ENCODE assay signal across 31 cellular contexts in genomic region chrX:2360731-2361130, GRCh38.
DNase-seq lines count a peak whose midpoint lies in the region; ATAC-seq and TF ChIP-seq lines count a peak whose summit lies in the region.
"Had no signal": no experiment of that assay in that cellular context is flagged by ENCODE, and none has a peak within 500 bp of the region (broad histone marks: within the 10 kb centered on the region; RNA-seq: fewer than 3 reads in every experiment).

No MANE protein-coding gene starts in this region.

- no peak overlapping the region for H2AK5ac ChIP-seq in H9 (ENCODE audit: insufficient read length, low read length)

- CTCF ChIA-PET in A673 (lab: Charles Lee) = no interaction called here

- no peak overlapping the region for H4K8ac ChIP-seq in H9 (replicated peaks; ENCODE audit: insufficient read length, low read depth, low read length)

- POLR2A ChIA-PET in A673 (lab: Charles Lee; ENCODE audit: low non-redundant PET) = no interaction called here

- H3K36me3 ChIP-seq in brain microvascular endothelial cell (replicated peaks) = no peaks in the 10 kb centered on the region
- no peaks in the 10 kb centered on the region for H3K36me3 ChIP-seq in A673 (ENCODE audit: insufficient read depth, low read length, poor library complexity, severe bottlenecking)
- no peaks in the 10 kb centered on the region for H3K36me3 ChIP-seq in vagina
- H3K36me3 ChIP-seq: neural progenitor cell, right lobe of liver had no signal

- peak; percentile 22; the same call in 1 of the 3 replicates for TF ChIP-seq CTCF in H9 (conservative IDR thresholded peaks at IDR 0.05)
- peak; percentile 16 for TF ChIP-seq CTCF in brain microvascular endothelial cell (IDR thresholded peaks at IDR 0.05; ENCODE audit: low read depth, low read length, missing control alignments)
- peak; percentile 8 for TF ChIP-seq CTCF in foreskin keratinocyte (conservative IDR thresholded peaks at IDR 0.05)
- TF ChIP-seq CTCF in A673 (conservative IDR thresholded peaks at IDR 0.05; ENCODE audit: low read depth, low read length) = no peak
- no peak for TF ChIP-seq CTCF in vagina (IDR thresholded peaks at IDR 0.05)

- WGBS in H9 (ENCODE audit: extremely low coverage, insufficient read length, low lambda C conversion rate) = no CpG with 5 or more reads among the region's 9 CpGs

- no peak overlapping the region for H3K9ac ChIP-seq in H9 (ENCODE audit: extremely low read depth, insufficient read length, low read length)
- H3K9ac ChIP-seq: neural progenitor cell had no signal

- H3K27me3 ChIP-seq in H9 (ENCODE audit: insufficient read depth, low read length) = no peaks in the 10 kb centered on the region
- no peaks in the 10 kb centered on the region for H3K27me3 ChIP-seq in brain microvascular endothelial cell (replicated peaks)
- H3K27me3 ChIP-seq in foreskin keratinocyte = no peaks in the 10 kb centered on the region
- no peaks in the 10 kb centered on the region for H3K27me3 ChIP-seq in A673 (replicated peaks; ENCODE audit: insufficient read depth, low read depth, low read length, poor library complexity)
- no peaks in the 10 kb centered on the region for H3K27me3 ChIP-seq in vagina
- H3K27me3 ChIP-seq: hepatocyte, neural progenitor cell, right lobe of liver had no signal

- no peak overlapping the region for H2BK15ac ChIP-seq in H9 (ENCODE audit: low read depth, low read length)

- peaks cover 21 to 37% (median 27%) of the 10 kb centered on the region in 3 experiments for H3K36me3 Mint-ChIP-seq in H9 (ENCODE audit: insufficient read depth in 1 of 3, low read depth in 3 of 3)
- H3K36me3 Mint-ChIP-seq: stimulated activated effector memory CD8-positive, alpha-beta T cell treated with anti-CD3 and anti-CD28 coated beads, Interleukin-12 subunit alpha, Interleukin-12 subunit beta, amount 100 ng/mL, for 72 hours had no signal

- peaks cover 2% of the 10 kb centered on the region; the same call in 1 of the 2 replicates for H3K79me2 ChIP-seq in H9 (ENCODE audit: insufficient read depth, low read length)
- H3K79me2 ChIP-seq: hepatocyte had no signal

- H3K56ac ChIP-seq in H9 (ENCODE audit: insufficient read length, low read depth, low read length) = no peak overlapping the region

- no peak overlapping the region for H2AFZ ChIP-seq in H9 (ENCODE audit: low read length)
- H2AFZ ChIP-seq: hepatocyte, neural progenitor cell had no signal

- H3K18ac ChIP-seq in H9 (ENCODE audit: insufficient read length, low read depth, low read length) = no peak overlapping the region

- intact Hi-C loops in A673 (cut with micrococcal nuclease; ENCODE audit: unreplicated experiment) = no loop called here
- intact Hi-C loops in vagina (cut with DNase I) = no loop called here

- H3K23me2 ChIP-seq in H9 (ENCODE audit: insufficient read length, low read depth, low read length, poor library complexity, severe bottlenecking) = no peaks in the 10 kb centered on the region

- H3K14ac ChIP-seq in H9 (ENCODE audit: insufficient read depth, low read length) = no peak overlapping the region

- H2BK120ac ChIP-seq in H9 (ENCODE audit: low read depth, low read length, poor library complexity, severe bottlenecking) = no peak overlapping the region

- BruUV-seq in A673 (replicated peaks; lab: Mats Ljungman, UMichigan) = no TSS peak

- in situ Hi-C loops in brain microvascular endothelial cell (cut with HindIII; ENCODE audit: low pct_ligation_motif_present, low sequenced_read_pairs) = no loop called here

- no peak overlapping the region for H3K4me2 ChIP-seq in H9 (ENCODE audit: insufficient read depth, insufficient read length, low read length)
- H3K4me2 ChIP-seq: hepatocyte, neural progenitor cell had no signal

- no peaks in the 10 kb centered on the region for H3K9me3 ChIP-seq in H9 (ENCODE audit: control insufficient read depth, low read depth, low read length)
- H3K9me3 ChIP-seq in A673 (ENCODE audit: low read depth, low read length, poor library complexity, severe bottlenecking) = no peaks in the 10 kb centered on the region
- H3K9me3 ChIP-seq in vagina = no peaks in the 10 kb centered on the region
- H3K9me3 ChIP-seq: right lobe of liver had no signal

- no peak overlapping the region; a peak in 1 of 5 replicates for H3K4me3 Mint-ChIP-seq in H9
- H3K4me3 Mint-ChIP-seq: activated CD8-positive, alpha-beta T cell treated with anti-CD3 and anti-CD28 coated beads for 36 hours; activated naive CD8-positive, alpha-beta T cell; neural progenitor cell; stimulated activated effector memory CD8-positive, alpha-beta T cell treated with anti-CD3 and anti-CD28 coated beads, Interleukin-12 subunit alpha, Interleukin-12 subunit beta, amount 100 ng/mL, for 72 hours; type B pancreatic cell had no signal

- no peaks in the 10 kb centered on the region for H3K27me3 Mint-ChIP-seq in H9 (ENCODE audit: low read depth)
- H3K27me3 Mint-ChIP-seq: activated CD8-positive, alpha-beta T cell treated with anti-CD3 and anti-CD28 coated beads for 36 hours; activated naive CD8-positive, alpha-beta T cell; type B pancreatic cell had no signal

- no peak overlapping the region for H3T11ph ChIP-seq in H9 (ENCODE audit: low read length)

- peaks cover 3% of the 10 kb centered on the region for H3K79me1 ChIP-seq in H9 (ENCODE audit: insufficient read depth, low read depth, low read length, poor library complexity, severe bottlenecking)

- no peak overlapping the region for H4K5ac ChIP-seq in H9 (ENCODE audit: insufficient read length, low read depth, low read length)

- ATAC-seq in foreskin keratinocyte = no peak
- ATAC-seq: activated CD8-positive, alpha-beta T cell treated with anti-CD3 and anti-CD28 coated beads for 36 hours; esophagus mucosa; left lobe of liver; stimulated activated effector memory CD8-positive, alpha-beta T cell treated with anti-CD3 and anti-CD28 coated beads, Interleukin-12 subunit alpha, Interleukin-12 subunit beta, amount 100 ng/mL, for 72 hours had no signal

- H3K4me1 ChIP-seq in H9 (ENCODE audit: insufficient read depth, low read length) = no peaks in the 10 kb centered on the region
- H3K4me1 ChIP-seq in foreskin keratinocyte = no peaks in the 10 kb centered on the region
- H3K4me1 ChIP-seq in A673 (ENCODE audit: insufficient read depth, low read length, poor library complexity, severe bottlenecking) = no peaks in the 10 kb centered on the region
- no peaks in the 10 kb centered on the region for H3K4me1 ChIP-seq in vagina
- H3K4me1 ChIP-seq: right lobe of liver had no signal

- H2BK12ac ChIP-seq in H9 (ENCODE audit: insufficient read length, low read depth, low read length) = no peak overlapping the region

- H4K91ac ChIP-seq in H9 (ENCODE audit: insufficient read length, low read depth, low read length) = no peak overlapping the region

- no peaks in the 10 kb centered on the region for H4K20me1 ChIP-seq in H9 (ENCODE audit: control insufficient read depth, insufficient read depth, insufficient read length)

- H3K23ac ChIP-seq in H9 (ENCODE audit: insufficient read length, low read depth, low read length) = no peak overlapping the region

- no peak overlapping the region for H2BK5ac ChIP-seq in H9 (ENCODE audit: insufficient read length, low read length)

- H3K4ac ChIP-seq in H9 (ENCODE audit: low read depth, low read length) = no peak overlapping the region

- peaks cover 5 to 6% of the 10 kb centered on the region in 2 experiments for H3K4me1 Mint-ChIP-seq in H9
- H3K4me1 Mint-ChIP-seq: stimulated activated effector memory CD8-positive, alpha-beta T cell treated with anti-CD3 and anti-CD28 coated beads, Interleukin-12 subunit alpha, Interleukin-12 subunit beta, amount 100 ng/mL, for 72 hours had no signal

- no peak for TF ChIP-seq POLR2A in vagina (IDR thresholded peaks at IDR 0.05)

- H3K27ac Mint-ChIP-seq in H9 = no peak overlapping the region
- H3K27ac Mint-ChIP-seq: activated CD8-positive, alpha-beta T cell treated with anti-CD3 and anti-CD28 coated beads for 36 hours; activated naive CD8-positive, alpha-beta T cell; activated T-helper 2 cell treated with anti-CD3 and anti-CD28 coated beads, Interferon-gamma antibody, Interleukin-2, Interleukin-4, amounts not matched to agents 10 μg/mL and 5 μg/mL and 100 μg/mL, durations not matched to agents 14 hours and 24 hours and 36 hours; neural progenitor cell; stimulated activated effector memory CD8-positive, alpha-beta T cell treated with anti-CD3 and anti-CD28 coated beads, Interleukin-12 subunit alpha, Interleukin-12 subunit beta, amount 100 ng/mL, for 72 hours; type B pancreatic cell had no signal

- H3K4me3 ChIP-seq in brain microvascular endothelial cell (ENCODE audit: low read depth, low read length) (no peak overlapping the region), A673 (ENCODE audit: low read depth, low read length, poor library complexity, severe bottlenecking) (no peak overlapping the region), vagina (no peak overlapping the region)
- H3K4me3 ChIP-seq: hepatocyte, neural progenitor cell, right lobe of liver had no signal

- no peak overlapping the region for H3K27ac ChIP-seq in H9 (ENCODE audit: insufficient read length, low read depth, low read length)
- H3K27ac ChIP-seq in brain microvascular endothelial cell = no peak overlapping the region
- no peak overlapping the region for H3K27ac ChIP-seq in foreskin keratinocyte
- no peak overlapping the region for H3K27ac ChIP-seq in A673 (ENCODE audit: low read depth, low read length, poor library complexity, severe bottlenecking)
- no peak overlapping the region for H3K27ac ChIP-seq in vagina
- H3K27ac ChIP-seq: hepatocyte, neural progenitor cell, right lobe of liver, RWPE1 had no signal

- peaks cover 10% of the 10 kb centered on the region in 2 experiments; a peak in 4 of 5 replicates for H3K9me3 Mint-ChIP-seq in H9

- DNase-seq in H9 (no peak), brain microvascular endothelial cell (peak; percentile 32), foreskin keratinocyte (no peak), A673 (ENCODE audit: low spot score) (no peak), DMS79 treated with DMSO at 0.1 percent for 48 hours (lab: John Stamatoyannopoulos, UW) (no peak), DMS 273 treated with DMSO at 0.1 percent for 48 hours (lab: John Stamatoyannopoulos, UW) (no peak), vagina (ENCODE audit: extremely low spot score in 2 of 2) (no peak)
- DNase-seq: activated CD4-positive, CD25-positive, alpha-beta regulatory T cell treated with anti-CD3 and anti-CD28 coated beads, Interleukin-2, amount 50 U/mL, for 72 hours; activated CD8-positive, alpha-beta T cell treated with anti-CD3 and anti-CD28 coated beads for 36 hours; aorta; effector CD8-positive, alpha-beta T cell; H7; KG1; mesenchymal stem cell; MM.1S; NCI-H2081; NCI-H446; NCI-H82; posterior cingulate gyrus; right lobe of liver; stimulated activated CD4-positive, alpha-beta T cell treated with anti-CD3 and anti-CD28 coated beads, Interleukin-4, amount 100 ng/mL, for 24 hours; T-helper 2 cell had no signal

- no peak overlapping the region for H2BK20ac ChIP-seq in H9 (ENCODE audit: low read depth, low read length, poor library complexity, severe bottlenecking)

Comparison
In these comparisons a context has a peak if more than half of its experiments do, and no peak if none do; other contexts are left out.
1. CTCF ChIP-seq: peak in H9 (single experiment), brain microvascular endothelial cell (single experiment) and foreskin keratinocyte (single experiment); none in A673 (single experiment) and vagina (0 of 3).